ENCODE assay signal across 9 cellular contexts in the genomic region with DNA sequence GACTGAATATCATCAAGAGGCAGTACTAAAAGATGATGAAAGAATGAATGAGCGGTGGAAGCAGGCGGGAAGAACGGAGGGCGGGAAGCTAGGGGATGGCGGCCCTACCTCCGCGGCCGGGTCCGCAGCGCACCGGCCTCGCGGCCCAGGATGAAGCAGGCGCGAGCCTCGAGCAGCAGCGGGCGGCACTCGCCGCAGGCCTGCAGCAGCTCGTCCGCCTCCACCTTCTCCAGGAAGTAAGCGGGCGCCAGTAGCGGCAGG. TPM values are rescaled to one million over a fixed set of nuclear protein-coding genes. Genes with fewer than 3 reads are reported as not detected.
DNase-seq lines count a peak whose midpoint lies in the region; ATAC-seq and TF ChIP-seq lines count a peak whose summit lies in the region.
"Had no signal": no experiment of that assay in that cellular context is flagged by ENCODE, and none has a peak within 500 bp of the region (broad histone marks: within the 10 kb centered on the region; RNA-seq: fewer than 3 reads in every experiment).

No MANE protein-coding gene starts in this region.

- H3K27me3 Mint-ChIP-seq in Caco-2 (ENCODE audit: insufficient read depth, unreplicated experiment): no peaks in the 10 kb centered on the region

- H3K9me3 Mint-ChIP-seq in Caco-2 (ENCODE audit: unreplicated experiment): no peaks in the 10 kb centered on the region

- CTCF ChIA-PET in Caco-2 (lab: Charles Lee): interaction anchor here (0.6 to 1.5 kb wide), 12 partner anchors 16 to 93 kb away, joined by 3 to 9 read pairs (median 4); no protein-coding TSS in a partner anchor

- H3K4me3 ChIP-seq in Caco-2 (ENCODE audit: low read depth, low read length) (peak overlapping the region; percentile 71), esophagus muscularis mucosa (peak overlapping the region; percentile 47 to 60 (median 50)), sigmoid colon (peak overlapping the region in 3 of 4 donors; percentile 36 to 47 (median 37))

- peaks cover 46% of the 10 kb centered on the region for H3K36me3 Mint-ChIP-seq in Caco-2 (ENCODE audit: insufficient read depth, unreplicated experiment)

- DNase-seq in Caco-2: no peak
- DNase-seq in esophagus muscularis mucosa (ENCODE audit: extremely low spot score): no peak
- no peak for DNase-seq in sigmoid colon
- no peak for DNase-seq in COR-L47 (lab: John Stamatoyannopoulos, UW)
- no peak for DNase-seq in putamen (ENCODE audit: low spot score)
- no peak for DNase-seq in germinal center (ENCODE audit: low spot score)

- WGBS in esophagus muscularis mucosa: 35% methylated on average over 5 of the region's 25 CpGs
- WGBS in sigmoid colon, 2 donors: 22 to 60% methylated on average over 25 of the region's 25 CpGs

- intact Hi-C loops in Caco-2 (cut with micrococcal nuclease; ENCODE audit: unreplicated experiment): no loop called here
- intact Hi-C loops in esophagus muscularis mucosa (cut with DNase I): no loop called here
- intact Hi-C loops in sigmoid colon (cut with DNase I): no loop called here

- no peak for TF ChIP-seq POLR2A in esophagus muscularis mucosa (IDR thresholded peaks at IDR 0.05; ENCODE audit: low read depth)
- no peak for TF ChIP-seq POLR2A in sigmoid colon (IDR thresholded peaks at IDR 0.05)

- peak overlapping the region; percentile 89 for H3K27ac Mint-ChIP-seq in Caco-2 (ENCODE audit: unreplicated experiment)

- no peaks in the 10 kb centered on the region for H3K27me3 ChIP-seq in Caco-2 (replicated peaks; ENCODE audit: control insufficient read depth, insufficient read depth, low read length)
- H3K27me3 ChIP-seq in esophagus muscularis mucosa: peaks cover 0 to 55% (median 16%) of the 10 kb centered on the region in 4 donors
- peaks cover 9 to 49% (median 44%) of the 10 kb centered on the region in 3 donors for H3K27me3 ChIP-seq in sigmoid colon

- peaks cover 15% of the 10 kb centered on the region for H3K4me1 ChIP-seq in Caco-2
- peaks cover 10 to 41% (median 30%) of the 10 kb centered on the region in 4 donors for H3K4me1 ChIP-seq in esophagus muscularis mucosa
- peaks cover 0 to 29% (median 18%) of the 10 kb centered on the region in 4 donors for H3K4me1 ChIP-seq in sigmoid colon

- no peak for ATAC-seq in GM19463 (IDR thresholded peaks at IDR 0.05; ENCODE audit: unreplicated experiment)

- TF ChIP-seq CTCF in Caco-2 (IDR thresholded peaks at IDR 0.05; ENCODE audit: insufficient read depth in 1 of 2, low read depth in 1 of 2, low read length in 1 of 2, severe bottlenecking in 1 of 2, unreplicated experiment in 1 of 2) (peak in 1 of 2 experiments; percentile 30), VCaP (conservative IDR thresholded peaks at IDR 0.05) (no peak), esophagus muscularis mucosa (IDR thresholded peaks at IDR 0.05) (no peak), sigmoid colon (IDR thresholded peaks at IDR 0.05) (no peak)

- BruUV-seq in Caco-2 (replicated peaks; lab: Mats Ljungman, UMichigan): no TSS peak

- POLR2A ChIA-PET in Caco-2 (lab: Charles Lee): interaction anchor here (0.6 to 1.5 kb wide), 6 partner anchors 9 to 87 kb away, joined by 3 to 7 read pairs (median 4); no protein-coding TSS in a partner anchor

- H3K36me3 ChIP-seq in Caco-2 (ENCODE audit: control insufficient read depth, insufficient read depth, low read length) (peaks cover 5% of the 10 kb centered on the region), esophagus muscularis mucosa (peaks cover 0 to under 1% (median 0%) of the 10 kb centered on the region in 4 donors), sigmoid colon (no peaks in the 10 kb centered on the region)
- H3K36me3 ChIP-seq: left lung had no signal

- H3K4me3 Mint-ChIP-seq in Caco-2 (ENCODE audit: unreplicated experiment): peak overlapping the region; percentile 84

- H3K9me3 ChIP-seq in Caco-2: no peaks in the 10 kb centered on the region
- H3K9me3 ChIP-seq in esophagus muscularis mucosa: peaks cover 0 to 7% (median 3%) of the 10 kb centered on the region in 4 donors
- peaks cover 0 to 4% (median 0%) of the 10 kb centered on the region in 4 donors for H3K9me3 ChIP-seq in sigmoid colon

- peaks cover 11% of the 10 kb centered on the region for H3K4me1 Mint-ChIP-seq in Caco-2 (ENCODE audit: low read depth, unreplicated experiment)

- H3K27ac ChIP-seq in VCaP: peak overlapping the region; percentile 82
- no peak overlapping the region for H3K27ac ChIP-seq in esophagus muscularis mucosa (replicated peaks in 1 of 4)
- H3K27ac ChIP-seq in sigmoid colon: no peak overlapping the region
- H3K27ac ChIP-seq: left lung had no signal

- TF ChIP-seq EP300 in esophagus muscularis mucosa (IDR thresholded peaks at IDR 0.05) (no peak), sigmoid colon (IDR thresholded peaks at IDR 0.05) (no peak)

RNA-seq across cellular contexts. Expression of gene KLHL35, which starts 3.4 kb away (rescaled TPM):
- total RNA-seq in Caco-2 (2022): 46.0 and 51.4 TPM in 2 replicates
- total RNA-seq in esophagus muscularis mucosa: under 1 TPM in 3 of 4 donors, not detected in 1; 0.17 to 0.42 (median 0.29) TPM
- 1 to 10 TPM in 1 of 4 donors, under 1 TPM in 1, not detected in 2; 0.81 to 1.1 TPM for total RNA-seq in sigmoid colon
- polyA plus RNA-seq in sigmoid colon: under 1 TPM in 1 of 3 donors, not detected in 2; 0.41 TPM

RNA-seq across cellular contexts. Expression of gene RPS3, which starts 30.3 kb away (rescaled TPM):
- total RNA-seq in Caco-2 (2022) (6,280 and 6,333 TPM in 2 replicates), esophagus muscularis mucosa (1,000 to 10,000 TPM in 3 of 4 donors, 100 to 1,000 TPM in 1; 879 to 1,878 (median 1,387) TPM), sigmoid colon (1,000 to 10,000 TPM in 3 of 4 donors, 100 to 1,000 TPM in 1; 967 to 2,377 (median 1,713) TPM)
- polyA plus RNA-seq in sigmoid colon: 1,000 to 10,000 TPM; 2,814 to 4,083 (median 3,267) TPM

Comparison
In these comparisons a context has a peak if more than half of its experiments do, and no peak if none do; other contexts are left out.
1. RNA of gene KLHL35, which starts 3.4 kb away (total RNA-seq): 46.0 to 51.4 TPM in Caco-2; 0.81 to 1.1 TPM in sigmoid colon and 0.17 to 0.42 TPM in esophagus muscularis mucosa; every median in the first group is over 10 times any median in the second.
2. Peak in every context shown above with its lines, with median percentiles within 50 percentile points of each other: H3K4me3 ChIP-seq.